18 cellular contexts compared by ENCODE assay signal in the genomic region with DNA sequence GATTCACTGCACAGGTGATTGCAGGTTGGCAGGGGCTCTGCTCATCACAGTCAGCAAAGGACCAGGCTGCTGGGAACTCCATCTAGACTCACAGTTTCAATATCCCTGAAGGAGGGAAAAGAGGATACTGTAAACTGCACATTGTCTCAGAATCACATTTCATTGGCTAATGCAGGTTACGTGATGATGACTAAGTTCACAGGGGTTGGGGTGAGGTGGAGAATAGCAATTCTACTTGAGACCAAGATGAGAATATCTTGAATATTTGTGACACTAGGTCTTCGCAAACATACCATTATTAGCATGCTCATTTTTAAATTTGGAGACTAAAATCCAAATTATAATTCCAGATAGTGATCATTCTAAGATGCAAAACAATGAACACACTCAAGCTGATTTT.
"Had no signal": no experiment of that assay in that cellular context is flagged by ENCODE, and none has a peak within 500 bp of the region (broad histone marks: within the 10 kb centered on the region; RNA-seq: fewer than 3 reads in every experiment).

No MANE protein-coding gene starts in this region.

- H3K4me3 Mint-ChIP-seq: activated CD4-positive, alpha-beta T cell treated with anti-CD3 and anti-CD28 coated beads, Interleukin-2, amount 10 ng/mL, durations not matched to agents 7 days and 5 days; activated T-helper 1 cell treated with anti-CD3 and anti-CD28 coated beads, Interleukin-12 subunit alpha, Interleukin-12 subunit beta, Interleukin-2, Interleukin-4 antibody, amounts not matched to agents 30 ng/mL and 10 ng/mL and 1 ng/mL, durations not matched to agents 14 hours and 24 hours and 36 hours; dendritic cell treated with granulocyte-macrophage colony-stimulating factor and Interleukin-4, amounts not matched to agents 40 ng/mL and 50 ng/mL, for 4 days; immature natural killer cell; naive B cell; stimulated activated naive B cell treated with anti-CD40 and anti-IgM and Interleukin-4, amounts not matched to agents 10 μg/mL and 1 μg/mL and 100 μg/mL, for 72 hours had no signal

- H3K27me3 Mint-ChIP-seq: dendritic cell treated with granulocyte-macrophage colony-stimulating factor and Interleukin-4, amounts not matched to agents 40 ng/mL and 50 ng/mL, for 4 days; naive B cell; stimulated activated naive B cell treated with anti-CD40 and anti-IgM and Interleukin-4, amounts not matched to agents 10 μg/mL and 1 μg/mL and 100 μg/mL, for 72 hours had no signal

- H3K36me3 Mint-ChIP-seq: immature natural killer cell; naive B cell; stimulated activated naive B cell treated with anti-CD40 and anti-IgM and Interleukin-4, amounts not matched to agents 10 μg/mL and 1 μg/mL and 100 μg/mL, for 72 hours had no signal

- H3K27ac Mint-ChIP-seq: activated CD4-positive, alpha-beta T cell treated with anti-CD3 and anti-CD28 coated beads, Interleukin-2, amount 10 ng/mL, durations not matched to agents 7 days and 5 days; activated T-helper 1 cell treated with anti-CD3 and anti-CD28 coated beads, Interleukin-12 subunit alpha, Interleukin-12 subunit beta, Interleukin-2, Interleukin-4 antibody, amounts not matched to agents 30 ng/mL and 10 ng/mL and 1 ng/mL, durations not matched to agents 14 hours and 24 hours and 36 hours; dendritic cell treated with granulocyte-macrophage colony-stimulating factor and Interleukin-4, amounts not matched to agents 40 ng/mL and 50 ng/mL, for 4 days; immature natural killer cell; naive B cell; stimulated activated naive B cell treated with anti-CD40 and anti-IgM and Interleukin-4, amounts not matched to agents 10 μg/mL and 1 μg/mL and 100 μg/mL, for 72 hours had no signal

- H3K36me3 ChIP-seq: lower lobe of right lung, tibial nerve had no signal

- H3K27me3 ChIP-seq: tibial nerve had no signal

- H3K9me3 Mint-ChIP-seq: activated CD4-positive, alpha-beta T cell treated with anti-CD3 and anti-CD28 coated beads, Interleukin-2, amount 10 ng/mL, durations not matched to agents 7 days and 5 days; activated T-helper 1 cell treated with anti-CD3 and anti-CD28 coated beads, Interleukin-12 subunit alpha, Interleukin-12 subunit beta, Interleukin-2, Interleukin-4 antibody, amounts not matched to agents 30 ng/mL and 10 ng/mL and 1 ng/mL, durations not matched to agents 14 hours and 24 hours and 36 hours; dendritic cell treated with granulocyte-macrophage colony-stimulating factor and Interleukin-4, amounts not matched to agents 40 ng/mL and 50 ng/mL, for 4 days; immature natural killer cell; naive B cell; stimulated activated naive B cell treated with anti-CD40 and anti-IgM and Interleukin-4, amounts not matched to agents 10 μg/mL and 1 μg/mL and 100 μg/mL, for 72 hours had no signal

- H3K4me3 ChIP-seq: lower lobe of right lung, tibial nerve had no signal

- H3K9me3 ChIP-seq: lower lobe of right lung, tibial nerve had no signal

- H3K27ac ChIP-seq: lower lobe of right lung, tibial nerve had no signal

- DNase-seq: activated CD4-positive, alpha-beta T cell treated with anti-CD3 and anti-CD28 coated beads, Interleukin-2, amount 10 ng/mL, durations not matched to agents 7 days and 5 days; activated CD4-positive, CD25-positive, alpha-beta regulatory T cell; activated CD8-positive, alpha-beta memory T cell treated with anti-CD3 and anti-CD28 coated beads for 24 hours; activated naive CD4-positive, alpha-beta T cell; anterior cingulate cortex; effector memory CD4-positive, alpha-beta T cell; foreskin melanocyte; head of caudate nucleus; immature natural killer cell; left cardiac atrium; lower lobe of right lung; naive B cell; stimulated activated CD4-positive, alpha-beta T cell treated with anti-CD3 and anti-CD28 coated beads, Interleukin-2, amount 100 ng/mL, for 48 hours; stimulated activated naive B cell treated with anti-CD40 and anti-IgM and Interleukin-4, amounts not matched to agents 10 μg/mL and 1 μg/mL and 100 μg/mL, for 72 hours; T-helper 2 cell had no signal

- H3K4me1 Mint-ChIP-seq: immature natural killer cell, naive B cell had no signal

- ATAC-seq: left cardiac atrium; lower lobe of right lung; stimulated activated naive B cell treated with anti-CD40 and anti-IgM and Interleukin-4, amounts not matched to agents 10 μg/mL and 1 μg/mL and 100 μg/mL, for 72 hours had no signal
